Comparison of ENCODE assay signal across 2 cellular contexts in genomic region chr2:100999995-101000394, GRCh38.
TF ChIP-seq lines count a peak whose summit lies in the region.

No MANE protein-coding gene starts in this region.

TF ChIP-seq in HEK293T, 16 proteins besides CTCF, POLR2A, EP300 and RAD21:
- TF ChIP-seq TARDBP (IDR thresholded peaks at IDR 0.05) (no peak), LEF1 (IDR thresholded peaks at IDR 0.05; ENCODE audit: borderline replicate concordance) (no peak), PKNOX1 (IDR thresholded peaks at IDR 0.05) (peak; percentile 64)

TF ChIP-seq in H1, 55 proteins besides CTCF, POLR2A, EP300 and RAD21:
- TF ChIP-seq CHD2 (IDR thresholded peaks at IDR 0.05; ENCODE audit: low read length): no peak
- TF ChIP-seq TEAD4 (IDR thresholded peaks at IDR 0.05; ENCODE audit: low read depth, low read length): no peak
- TF ChIP-seq MAX (IDR thresholded peaks at IDR 0.05): no peak
- no peak for TF ChIP-seq CEBPB (IDR thresholded peaks at IDR 0.05; ENCODE audit: low read depth, low read length)
- TF ChIP-seq TBP (IDR thresholded peaks at IDR 0.05; ENCODE audit: low read depth, low read length): no peak
- TF ChIP-seq KDM4A (IDR thresholded peaks at IDR 0.05; ENCODE audit: low read depth, low read length, severe bottlenecking): no peak
- no peak for TF ChIP-seq EZH2 (IDR thresholded peaks at IDR 0.05; ENCODE audit: low read depth, low read length, severe bottlenecking)
- no peak for TF ChIP-seq RXRA (IDR thresholded peaks at IDR 0.05; ENCODE audit: insufficient read depth, low read depth, low read length)
- no peak for TF ChIP-seq USF2 (IDR thresholded peaks at IDR 0.05; ENCODE audit: low read length)
- no peak for TF ChIP-seq JUND (IDR thresholded peaks at IDR 0.05; ENCODE audit: low read length)
- no peak for TF ChIP-seq SAP30 (IDR thresholded peaks at IDR 0.05; ENCODE audit: insufficient read depth, insufficient replicate concordance, low read length)
- no peak for TF ChIP-seq CBX5 (IDR thresholded peaks at IDR 0.05; ENCODE audit: low read depth, low read length)
- no peak for TF ChIP-seq CREB1 (IDR thresholded peaks at IDR 0.05)
- TF ChIP-seq GABPA (IDR thresholded peaks at IDR 0.05; ENCODE audit: borderline replicate concordance, insufficient read depth, low read length): no peak
- no peak for TF ChIP-seq SUZ12 (IDR thresholded peaks at IDR 0.05; ENCODE audit: low read length)
TF ChIP-seq in H1: peak in this region for 0.
